ENCODE assay signal across 28 cellular contexts in the genomic region with DNA sequence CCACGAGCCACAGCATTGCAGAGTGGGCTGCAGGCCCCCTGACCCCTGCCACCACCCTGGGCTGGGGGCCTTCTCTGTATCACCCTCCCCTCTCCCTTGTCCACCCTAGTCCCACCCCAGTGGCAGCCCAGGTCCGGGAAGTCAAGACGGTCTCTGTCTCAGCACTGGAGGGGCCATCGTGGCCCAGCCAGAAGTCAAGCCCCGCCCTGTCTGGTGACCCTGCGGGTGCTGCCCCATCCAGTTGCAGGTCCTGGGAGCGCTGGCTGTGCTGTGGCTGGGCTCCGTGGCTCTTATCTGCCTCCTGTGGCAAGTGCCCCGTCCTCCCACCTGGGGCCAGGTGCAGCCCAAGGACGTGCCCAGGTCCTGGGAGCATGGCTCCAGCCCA. TPM values are rescaled to one million over a fixed set of nuclear protein-coding genes. Genes with fewer than 3 reads are reported as not detected.
DNase-seq lines count a peak whose midpoint lies in the region; ATAC-seq, FAIRE-seq and TF ChIP-seq lines count a peak whose summit lies in the region.
"Had no signal": no experiment of that assay in that cellular context is flagged by ENCODE, and none has a peak within 500 bp of the region (broad histone marks: within the 10 kb centered on the region; RNA-seq: fewer than 3 reads in every experiment).

No MANE protein-coding gene starts in this region.

- CTCF ChIA-PET in activated CD8-positive, alpha-beta memory T cell treated with anti-CD3 and anti-CD28 coated beads, Interleukin-2, amount 10 ng/mL, durations not matched to agents 7 days and 5 days (lab: Charles Lee), result no interaction called here
- CTCF ChIA-PET in OCI-LY7 (lab: Charles Lee; ENCODE audit: unreplicated experiment), result no interaction called here

- H3K4me1 Mint-ChIP-seq in activated CD8-positive, alpha-beta memory T cell treated with anti-CD3 and anti-CD28 coated beads, Interleukin-2, amount 10 ng/mL, durations not matched to agents 7 days and 5 days, result no peaks in the 10 kb centered on the region
- H3K4me1 Mint-ChIP-seq: activated naive CD4-positive, alpha-beta T cell treated with anti-CD3 and anti-CD28 coated beads, Interleukin-2, amount 10 ng/mL, durations not matched to agents 7 days and 5 days had no signal

- H3K9ac ChIP-seq in kidney (ENCODE audit: low read length in 2 of 2), result no peak overlapping the region

- 0 out of 2 replicates have a peak, but pooled peaks cover 4% of the 10 kb centered on the region for H4K20me1 ChIP-seq in OCI-LY7 (ENCODE audit: insufficient read depth, low read length)

- intact Hi-C loops in OCI-LY7 (cut with micrococcal nuclease; ENCODE audit: unreplicated experiment) (loop anchor here (1.0 to 2.0 kb wide), 2 partner anchors 31 to 101 kb away; no protein-coding TSS in a partner anchor), kidney (cut with DNase I) (no loop called here), vagina (cut with DNase I) (no loop called here)

- no peak overlapping the region for H3K27ac ChIP-seq in OCI-LY7 (ENCODE audit: low read depth, low read length, poor library complexity, severe bottlenecking)
- no peak overlapping the region for H3K27ac ChIP-seq in kidney (ENCODE audit: low read depth in 2 of 2, low read length in 2 of 2)
- H3K27ac ChIP-seq in vagina, result no peak overlapping the region
- H3K27ac ChIP-seq in caudate nucleus (ENCODE audit: low read depth, low read length), result no peak overlapping the region
- H3K27ac ChIP-seq: foreskin keratinocyte, thyroid gland had no signal

- H3K4me3 ChIP-seq in OCI-LY7 (ENCODE audit: low read depth, low read length, poor library complexity, severe bottlenecking) (no peak overlapping the region), kidney (ENCODE audit: low read length in 2 of 2) (no peak overlapping the region), vagina (no peak overlapping the region)
- H3K4me3 ChIP-seq: smooth muscle cell, thyroid gland had no signal

- peak overlapping the region; percentile 84 for H3K4me2 ChIP-seq in OCI-LY7 (ENCODE audit: low read length)
- H3K4me2 ChIP-seq: smooth muscle cell had no signal

- 0 out of 2 replicates have a peak, but pooled peaks cover 7% of the 10 kb centered on the region for H3K9me3 ChIP-seq in OCI-LY7 (ENCODE audit: low read length)
- no peaks in the 10 kb centered on the region for H3K9me3 ChIP-seq in kidney (ENCODE audit: control insufficient read depth in 1 of 2, low read length in 2 of 2)
- H3K9me3 ChIP-seq in vagina, result no peaks in the 10 kb centered on the region
- H3K9me3 ChIP-seq: thyroid gland had no signal

- H2AFZ ChIP-seq in OCI-LY7 (ENCODE audit: low read length), result no peak overlapping the region

- no peaks in the 10 kb centered on the region for H3K27me3 ChIP-seq in vagina
- H3K27me3 ChIP-seq: thyroid gland had no signal

- H3K36me3 ChIP-seq in OCI-LY7 (ENCODE audit: insufficient read depth, low read length) (no peaks in the 10 kb centered on the region), kidney (ENCODE audit: control insufficient read depth in 1 of 2, insufficient read depth in 2 of 2, low read length in 2 of 2) (no peaks in the 10 kb centered on the region), vagina (no peaks in the 10 kb centered on the region)
- H3K36me3 ChIP-seq: thyroid gland had no signal

- H3K36me3 Mint-ChIP-seq in activated CD8-positive, alpha-beta memory T cell treated with anti-CD3 and anti-CD28 coated beads, Interleukin-2, amount 10 ng/mL, durations not matched to agents 7 days and 5 days, result no peaks in the 10 kb centered on the region
- H3K36me3 Mint-ChIP-seq: activated naive CD4-positive, alpha-beta T cell treated with anti-CD3 and anti-CD28 coated beads, Interleukin-2, amount 10 ng/mL, durations not matched to agents 7 days and 5 days had no signal

- TF ChIP-seq CTCF in OCI-LY7 (conservative IDR thresholded peaks at IDR 0.05; ENCODE audit: low read length) (no peak), kidney (IDR thresholded peaks at IDR 0.05; ENCODE audit: borderline replicate concordance, extremely low read depth, insufficient read depth) (no peak), vagina (IDR thresholded peaks at IDR 0.05) (no peak)

- peak; percentile 11 for DNase-seq in activated CD8-positive, alpha-beta memory T cell treated with anti-CD3 and anti-CD28 coated beads, Interleukin-2, amount 50 U/mL, for 4 hours
- DNase-seq in activated CD8-positive, alpha-beta memory T cell treated with anti-CD3 and anti-CD28 coated beads, Interleukin-2, amount 10 ng/mL, durations not matched to agents 7 days and 5 days, result no peak
- DNase-seq in OCI-LY7 (ENCODE audit: low spot score) (no peak), kidney (peak; percentile 75), vagina (ENCODE audit: extremely low spot score in 2 of 2) (peak; percentile 81 to 95), GM19239 (ENCODE audit: insufficient read length, low spot score) (no peak), caudate nucleus (lab: John Stamatoyannopoulos, UW) (no peak)
- DNase-seq: activated CD4-positive, alpha-beta T cell treated with anti-CD3 and anti-CD28 coated beads for 1 hour; activated CD8-positive, alpha-beta T cell treated with anti-CD3 and anti-CD28 coated beads, Interleukin-2, amount 10 ng/mL, durations not matched to agents 7 days and 5 days; activated naive CD4-positive, alpha-beta T cell treated with anti-CD3 and anti-CD28 coated beads, Interleukin-2, amount 10 ng/mL, durations not matched to agents 7 days and 5 days; activated T-cell treated with anti-CD3 and anti-CD28 coated beads, Interleukin-2, amount 50 U/mL, for 4 hours; AML-193; central memory CD4-positive, alpha-beta T cell; DND-41; erythroblast; foreskin keratinocyte; hippocampal formation; NCI-H2171; NCI-H524; stimulated activated CD4-positive, alpha-beta T cell treated with anti-CD3 and anti-CD28 coated beads, Interleukin-2, amount 100 ng/mL, for 48 hours had no signal

- H3K27me3 Mint-ChIP-seq in activated CD8-positive, alpha-beta memory T cell treated with anti-CD3 and anti-CD28 coated beads, Interleukin-2, amount 10 ng/mL, durations not matched to agents 7 days and 5 days, result peaks cover 3% of the 10 kb centered on the region
- H3K27me3 Mint-ChIP-seq: stimulated activated naive CD8-positive, alpha-beta T cell treated with anti-CD3 and anti-CD28 coated beads, Interleukin-15, Interleukin-2, amounts not matched to agents 100 ng/mL and 50 ng/mL, for 24 hours had no signal

- H3K4me3 Mint-ChIP-seq in activated CD8-positive, alpha-beta memory T cell treated with anti-CD3 and anti-CD28 coated beads, Interleukin-2, amount 10 ng/mL, durations not matched to agents 7 days and 5 days, result no peak overlapping the region
- H3K4me3 Mint-ChIP-seq: activated CD8-positive, alpha-beta T cell treated with anti-CD3 and anti-CD28 coated beads, Interleukin-2, amount 10 ng/mL, durations not matched to agents 7 days and 5 days; activated naive CD4-positive, alpha-beta T cell treated with anti-CD3 and anti-CD28 coated beads, Interleukin-2, amount 10 ng/mL, durations not matched to agents 7 days and 5 days; activated T-cell treated with anti-CD3 and anti-CD28 coated beads, Interleukin-2, amount 50 U/mL, for 4 hours; stimulated activated naive CD8-positive, alpha-beta T cell treated with anti-CD3 and anti-CD28 coated beads, Interleukin-15, Interleukin-2, amounts not matched to agents 100 ng/mL and 50 ng/mL, for 24 hours had no signal

- FAIRE-seq in kidney (lab: Jason Lieb, UNC) (no peak), GM19239 (lab: Jason Lieb, UNC) (no peak)
- FAIRE-seq: islet of Langerhans had no signal

- POLR2A ChIA-PET in OCI-LY7 (lab: Charles Lee), result interaction anchor here (1.0 kb wide), 1 partner anchor 89 kb away, joined by 3 read pairs; no protein-coding TSS in a partner anchor

- no peak for TF ChIP-seq POLR2A in vagina (IDR thresholded peaks at IDR 0.05)

- BruUV-seq in OCI-LY7 (replicated peaks; lab: Mats Ljungman, UMichigan), result no TSS peak

- H3K79me2 ChIP-seq in OCI-LY7 (ENCODE audit: insufficient read depth, low read depth, low read length), result no peaks in the 10 kb centered on the region

- H3K9me3 Mint-ChIP-seq in activated CD8-positive, alpha-beta memory T cell treated with anti-CD3 and anti-CD28 coated beads, Interleukin-2, amount 10 ng/mL, durations not matched to agents 7 days and 5 days (ENCODE audit: low read depth), result no peaks in the 10 kb centered on the region
- H3K9me3 Mint-ChIP-seq: activated T-cell treated with anti-CD3 and anti-CD28 coated beads, Interleukin-2, amount 50 U/mL, for 4 hours; stimulated activated naive CD8-positive, alpha-beta T cell treated with anti-CD3 and anti-CD28 coated beads, Interleukin-15, Interleukin-2, amounts not matched to agents 100 ng/mL and 50 ng/mL, for 24 hours had no signal

- H3K4me1 ChIP-seq in OCI-LY7 (ENCODE audit: insufficient read depth, low read length, poor library complexity, severe bottlenecking), result peaks cover 45% of the 10 kb centered on the region
- H3K4me1 ChIP-seq in kidney (ENCODE audit: control insufficient read depth in 1 of 2, insufficient read depth in 1 of 2, low read depth in 1 of 2, low read length in 2 of 2), result no peaks in the 10 kb centered on the region
- peaks cover 9% of the 10 kb centered on the region for H3K4me1 ChIP-seq in vagina
- H3K4me1 ChIP-seq: foreskin keratinocyte had no signal

- no peaks in the 10 kb centered on the region for H3K9me2 ChIP-seq in OCI-LY7 (ENCODE audit: insufficient read depth, low read length)

- no peak for ATAC-seq in activated CD8-positive, alpha-beta memory T cell treated with anti-CD3 and anti-CD28 coated beads, Interleukin-2, amount 10 ng/mL, durations not matched to agents 7 days and 5 days
- ATAC-seq in GM19467 (IDR thresholded peaks at IDR 0.05; ENCODE audit: unreplicated experiment), result no peak
- ATAC-seq: foreskin keratinocyte had no signal

- no peak overlapping the region for H3K27ac Mint-ChIP-seq in activated CD8-positive, alpha-beta memory T cell treated with anti-CD3 and anti-CD28 coated beads, Interleukin-2, amount 10 ng/mL, durations not matched to agents 7 days and 5 days
- H3K27ac Mint-ChIP-seq: activated CD8-positive, alpha-beta T cell treated with anti-CD3 and anti-CD28 coated beads, Interleukin-2, amount 10 ng/mL, durations not matched to agents 7 days and 5 days; activated naive CD4-positive, alpha-beta T cell treated with anti-CD3 and anti-CD28 coated beads, Interleukin-2, amount 10 ng/mL, durations not matched to agents 7 days and 5 days; stimulated activated naive CD8-positive, alpha-beta T cell treated with anti-CD3 and anti-CD28 coated beads, Interleukin-15, Interleukin-2, amounts not matched to agents 100 ng/mL and 50 ng/mL, for 24 hours had no signal

RNA-seq across cellular contexts. Expression of a gene that starts 2.7 kb away (rescaled TPM):
- total RNA-seq in activated CD8-positive, alpha-beta memory T cell treated with anti-CD3 and anti-CD28 coated beads, Interleukin-2, amount 10 ng/mL, durations not matched to agents 7 days and 5 days, result not detected
- total RNA-seq in OCI-LY7 (2014; rRNA removed; shearing (Covaris generic)), result 0.66 TPM in 1 of 2 replicates, not detected in the other
- 3.7 and 5.1 TPM in 2 replicates for total RNA-seq in OCI-LY7 (2022)
- total RNA-seq in kidney, result 3.2 TPM
- polyA plus RNA-seq in kidney (ENCODE audit: insufficient read depth, low read depth, low replicate concordance), result not detected
- not detected for total RNA-seq in vagina
- total RNA-seq: A172; activated CD8-positive, alpha-beta T cell treated with anti-CD3 and anti-CD28 coated beads, Interleukin-2, amount 10 ng/mL, durations not matched to agents 7 days and 5 days; foreskin keratinocyte; H4; lung microvascular endothelial cell had no signal

RNA-seq across cellular contexts. Expression of a gene that starts 50.8 kb away (rescaled TPM):
- not detected for total RNA-seq in activated CD8-positive, alpha-beta memory T cell treated with anti-CD3 and anti-CD28 coated beads, Interleukin-2, amount 10 ng/mL, durations not matched to agents 7 days and 5 days
- 0.21 TPM in 1 of 2 replicates, not detected in the other for total RNA-seq in OCI-LY7 (2014; rRNA removed; shearing (Covaris generic))
- total RNA-seq in OCI-LY7 (2022) (0.09 and 0.61 TPM in 2 replicates), kidney (72.0 TPM), vagina (180 TPM)
- 1.1 TPM for polyA plus RNA-seq in kidney (ENCODE audit: insufficient read depth, low read depth, low replicate concordance)
- total RNA-seq: activated CD8-positive, alpha-beta T cell treated with anti-CD3 and anti-CD28 coated beads, Interleukin-2, amount 10 ng/mL, durations not matched to agents 7 days and 5 days had no signal

RNA-seq across cellular contexts. Expression of a gene that starts 58.2 kb away (rescaled TPM):
- total RNA-seq in activated CD8-positive, alpha-beta memory T cell treated with anti-CD3 and anti-CD28 coated beads, Interleukin-2, amount 10 ng/mL, durations not matched to agents 7 days and 5 days, result under 1 TPM; 0.56 to 0.67 TPM
- 0.08 and 0.82 TPM in 2 replicates for total RNA-seq in OCI-LY7 (2014; rRNA removed; shearing (Covaris generic))
- total RNA-seq in OCI-LY7 (2022) (1.2 TPM in 1 of 2 replicates, not detected in the other), kidney (22.6 TPM), vagina (4.7 TPM)
- polyA plus RNA-seq in kidney (ENCODE audit: insufficient read depth, low read depth, low replicate concordance), result 13.2 TPM

Comparison
In these comparisons a context has a peak if more than half of its experiments do, and no peak if none do; other contexts are left out.
1. DNase-seq: peak in activated CD8-positive, alpha-beta memory T cell treated with anti-CD3 and anti-CD28 coated beads, Interleukin-2, amount 50 U/mL, for 4 hours (single experiment), kidney (single experiment) and vagina (2 of 2); none in activated CD8-positive, alpha-beta memory T cell treated with anti-CD3 and anti-CD28 coated beads, Interleukin-2, amount 10 ng/mL, durations not matched to agents 7 days and 5 days (single experiment), OCI-LY7 (single experiment), GM19239 (single experiment) and caudate nucleus (0 of 61).
2. RNA of a gene that starts 50.8 kb away (total RNA-seq): 180 TPM in vagina (single experiment) and 72.0 TPM in kidney (single experiment); 0.09 to 0.61 TPM in OCI-LY7 and not detected in activated CD8-positive, alpha-beta memory T cell treated with anti-CD3 and anti-CD28 coated beads, Interleukin-2, amount 10 ng/mL, durations not matched to agents 7 days and 5 days; every median in the first group is over 10 times any median in the second.